6 cellular contexts compared by ENCODE assay signal in the genomic region with DNA sequence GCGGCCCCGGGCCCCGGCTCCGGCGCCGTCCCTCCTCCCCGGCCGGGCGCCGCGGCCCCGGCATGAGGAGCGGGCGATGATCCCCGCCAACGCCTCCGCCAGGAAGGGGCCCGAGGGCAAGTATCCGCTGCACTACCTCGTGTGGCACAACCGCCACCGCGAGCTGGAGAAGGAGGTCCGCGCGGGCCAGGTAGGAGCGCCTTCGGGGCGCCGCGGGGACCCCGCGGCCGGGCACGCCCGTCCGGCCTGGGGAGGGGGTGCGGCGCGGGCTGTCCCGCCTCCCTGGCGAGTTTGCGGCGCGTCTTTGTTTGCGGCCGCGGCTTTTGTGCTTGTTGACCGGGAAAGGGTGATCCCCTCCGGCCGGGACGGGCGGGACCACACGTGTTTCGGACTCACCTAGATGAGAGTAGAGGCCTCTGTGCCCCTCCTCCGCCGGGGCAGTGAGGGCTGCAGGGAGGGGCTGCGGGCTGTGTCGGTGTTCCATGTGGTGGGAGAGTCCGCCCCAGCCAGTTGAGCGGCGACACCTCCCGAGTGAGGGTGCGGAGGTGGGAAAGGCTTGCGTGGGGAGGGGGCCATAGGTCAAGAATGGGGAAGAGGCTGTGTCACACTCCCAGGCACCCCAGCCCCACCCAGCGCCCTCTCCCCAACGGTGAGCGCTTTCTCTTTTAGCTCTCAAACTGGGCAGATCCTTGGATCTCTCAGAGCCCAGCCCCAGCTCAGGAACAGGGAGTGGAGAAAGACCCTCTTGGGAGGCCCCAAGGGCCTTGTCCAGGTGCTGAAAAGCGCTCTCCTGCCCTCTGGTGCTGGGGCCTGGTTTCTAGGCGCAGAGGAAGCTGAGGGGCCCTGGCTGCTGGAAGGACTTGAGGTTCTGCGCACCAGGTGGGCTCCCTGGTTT. TPM values are rescaled to one million over a fixed set of nuclear protein-coding genes. Genes with fewer than 3 reads are reported as not detected.
DNase-seq lines count a peak whose midpoint lies in the region; ATAC-seq and TF ChIP-seq lines count a peak whose summit lies in the region.

No MANE protein-coding gene starts in this region.

- H3K9me3 Mint-ChIP-seq in stimulated activated naive CD8-positive, alpha-beta T cell treated with anti-CD3 and anti-CD28 coated beads, Interleukin-15, amount 100 ng/mL, for 72 hours: no peaks in the 10 kb centered on the region

- peaks cover 22% of the 10 kb centered on the region for H3K27me3 ChIP-seq in H7 (ENCODE audit: control insufficient read depth, insufficient read depth, low read length)

- H3K27me3 Mint-ChIP-seq in stimulated activated naive CD8-positive, alpha-beta T cell treated with anti-CD3 and anti-CD28 coated beads, Interleukin-15, amount 100 ng/mL, for 72 hours: no peaks in the 10 kb centered on the region

- TF ChIP-seq CTCF in fibroblast of villous mesenchyme (IDR thresholded peaks at IDR 0.05; ENCODE audit: insufficient read depth, low read depth, low read length): peak; percentile 27

- ATAC-seq in stimulated activated naive CD8-positive, alpha-beta T cell treated with anti-CD3 and anti-CD28 coated beads, Interleukin-15, amount 100 ng/mL, for 72 hours: no peak
- ATAC-seq in GM21737 (IDR thresholded peaks at IDR 0.05; ENCODE audit: unreplicated experiment): no peak

- peak; percentile 90 for DNase-seq in H7
- DNase-seq in RKO (ENCODE audit: low spot score): peak; percentile 64
- no peak for DNase-seq in fibroblast of villous mesenchyme (ENCODE audit: low read depth)
- DNase-seq in stimulated activated naive CD8-positive, alpha-beta T cell treated with anti-CD3 and anti-CD28 coated beads, Interleukin-15, amount 100 ng/mL, for 72 hours: peak in 1 of 2 donors; percentile 43
- DNase-seq in NCI-H446 (lab: John Stamatoyannopoulos, UW): no peak

- H3K4me3 ChIP-seq in H7 (ENCODE audit: insufficient read depth, low read depth, low read length) (peak overlapping the region; percentile 47), fibroblast of villous mesenchyme (ENCODE audit: low read depth, low read length) (peak overlapping the region; percentile 56)

- H3K27ac Mint-ChIP-seq in stimulated activated naive CD8-positive, alpha-beta T cell treated with anti-CD3 and anti-CD28 coated beads, Interleukin-15, amount 100 ng/mL, for 72 hours: peak overlapping the region in 1 of 2 donors; percentile 67

- H3K36me3 ChIP-seq in H7 (replicated peaks; ENCODE audit: control insufficient read depth, insufficient read depth, low read length): no peaks in the 10 kb centered on the region

- H3K4me3 Mint-ChIP-seq in stimulated activated naive CD8-positive, alpha-beta T cell treated with anti-CD3 and anti-CD28 coated beads, Interleukin-15, amount 100 ng/mL, for 72 hours: peak overlapping the region; percentile 82 to 88

- peaks cover 61% of the 10 kb centered on the region for H3K4me1 Mint-ChIP-seq in stimulated activated naive CD8-positive, alpha-beta T cell treated with anti-CD3 and anti-CD28 coated beads, Interleukin-15, amount 100 ng/mL, for 72 hours

RNA-seq across cellular contexts. Expression of a gene that starts 0.9 kb away (rescaled TPM):
- 11.1 and 11.9 TPM in 2 replicates for total RNA-seq in H7 (2014; rRNA removed; shearing (Covaris generic))
- 3.5 and 8.6 TPM in 2 replicates for total RNA-seq in fibroblast of villous mesenchyme

RNA-seq across cellular contexts. Expression of a gene that starts 4.3 kb away (rescaled TPM):
- total RNA-seq in H7 (2014; rRNA removed; shearing (Covaris generic)): 40.3 and 46.1 TPM in 2 replicates
- total RNA-seq in fibroblast of villous mesenchyme: 23.2 and 26.3 TPM in 2 replicates

RNA-seq across cellular contexts. Expression of a gene that starts 25.3 kb away (rescaled TPM):
- 42.9 and 45.8 TPM in 2 replicates for total RNA-seq in H7 (2014; rRNA removed; shearing (Covaris generic))
- 51.8 and 54.8 TPM in 2 replicates for total RNA-seq in fibroblast of villous mesenchyme

RNA-seq across cellular contexts. Expression of a gene that starts 27.0 kb away (rescaled TPM):
- 1.7 TPM in 2 replicates for total RNA-seq in H7 (2014; rRNA removed; shearing (Covaris generic))
- 8.2 and 9.3 TPM in 2 replicates for total RNA-seq in fibroblast of villous mesenchyme

RNA-seq across cellular contexts. Expression of a gene that starts 28.9 kb away (rescaled TPM):
- 3.9 and 6.9 TPM in 2 replicates for total RNA-seq in H7 (2014; rRNA removed; shearing (Covaris generic))
- total RNA-seq in fibroblast of villous mesenchyme: 5.6 and 7.4 TPM in 2 replicates

Comparison
In these comparisons a context has a peak if more than half of its experiments do, and no peak if none do; other contexts are left out.
1. DNase-seq: peak in H7 (single experiment) and RKO (single experiment); none in fibroblast of villous mesenchyme (single experiment) and NCI-H446 (0 of 2).